1 cellular context compared by ENCODE assay signal in the genomic region with DNA sequence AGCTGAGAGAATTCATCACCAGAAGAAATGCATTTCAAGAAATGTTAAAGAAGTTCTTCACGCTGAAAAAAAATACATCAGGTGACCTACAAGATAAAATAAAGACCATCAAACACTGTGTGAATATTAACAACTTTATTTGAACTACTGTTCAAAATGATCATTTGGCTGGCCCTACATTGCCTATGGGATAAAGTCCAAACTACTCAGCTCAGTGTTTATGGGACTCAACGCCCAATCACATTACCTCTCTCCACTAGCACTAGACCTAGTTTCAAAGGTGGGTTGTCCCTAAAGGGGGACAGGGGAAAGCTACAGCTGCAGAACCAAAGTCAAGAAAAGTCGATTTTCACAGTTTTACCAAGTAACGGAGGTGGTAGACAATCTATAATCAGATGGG.
TF ChIP-seq lines count a peak whose summit lies in the region.

No MANE protein-coding gene starts in this region.

TF ChIP-seq in HepG2, 621 proteins besides CTCF, POLR2A, EP300 and RAD21 (continued from another document):
- peak; percentile 62; the same call in 1 of the 2 replicates for TF ChIP-seq ZBTB40 (IDR thresholded peaks at IDR 0.05)
- peak; percentile 94 for TF ChIP-seq ZBTB40 (CRISPR knock-in tag; IDR thresholded peaks at IDR 0.05)
- TF ChIP-seq SRSF9 (IDR thresholded peaks at IDR 0.05; ENCODE audit: borderline replicate concordance, insufficient read depth, low read depth, low read length, poor library complexity, severe bottlenecking): no peak
- TF ChIP-seq ZNF678 (CRISPR knock-in tag; IDR thresholded peaks at IDR 0.05): no peak
- no peak for TF ChIP-seq ZNF761 (CRISPR knock-in tag; conservative IDR thresholded peaks at IDR 0.05)
- TF ChIP-seq PAX8 (CRISPR knock-in tag; IDR thresholded peaks at IDR 0.05; ENCODE audit: borderline replicate concordance): no peak
- TF ChIP-seq NFE2 (CRISPR knock-in tag; IDR thresholded peaks at IDR 0.05): no peak
- no peak for TF ChIP-seq GABPA (IDR thresholded peaks at IDR 0.05; ENCODE audit: low read depth, low read length)
- TF ChIP-seq GABPA (CRISPR knock-in tag; IDR thresholded peaks at IDR 0.05; ENCODE audit: low read depth): no peak
- TF ChIP-seq ARNT2 (CRISPR knock-in tag; IDR thresholded peaks at IDR 0.05; ENCODE audit: low read depth): no peak
- no peak for TF ChIP-seq FOXK2 (IDR thresholded peaks at IDR 0.05)
- TF ChIP-seq, protein P1, sequence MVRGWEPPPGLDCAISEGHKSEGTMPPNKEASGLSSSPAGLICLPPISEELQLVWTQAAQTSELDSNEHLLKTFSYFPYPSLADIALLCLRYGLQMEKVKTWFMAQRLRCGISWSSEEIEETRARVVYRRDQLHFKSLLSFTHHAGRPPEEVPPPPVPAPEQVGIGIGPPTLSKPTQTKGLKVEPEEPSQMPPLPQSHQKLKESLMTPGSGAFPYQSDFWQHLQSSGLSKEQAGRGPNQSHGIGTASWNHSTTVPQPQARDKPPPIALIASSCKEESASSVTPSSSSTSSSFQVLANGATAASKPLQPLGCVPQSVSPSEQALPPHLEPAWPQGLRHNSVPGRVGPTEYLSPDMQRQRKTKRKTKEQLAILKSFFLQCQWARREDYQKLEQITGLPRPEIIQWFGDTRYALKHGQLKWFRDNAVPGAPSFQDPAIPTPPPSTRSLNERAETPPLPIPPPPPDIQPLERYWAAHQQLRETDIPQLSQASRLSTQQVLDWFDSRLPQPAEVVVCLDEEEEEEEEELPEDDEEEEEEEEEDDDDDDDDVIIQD (CRISPR knock-in tag; IDR thresholded peaks at IDR 0.05; ENCODE audit: low read depth): peak; percentile 96
- TF ChIP-seq RFX1 (IDR thresholded peaks at IDR 0.05): no peak
- no peak for TF ChIP-seq NFIC (IDR thresholded peaks at IDR 0.05; ENCODE audit: low read length)
- no peak for TF ChIP-seq ZNF235 (CRISPR knock-in tag; IDR thresholded peaks at IDR 0.05; ENCODE audit: borderline replicate concordance)
- no peak for TF ChIP-seq HIVEP1 (CRISPR knock-in tag; IDR thresholded peaks at IDR 0.05)
- TF ChIP-seq ATAD3A (CRISPR knock-in tag; IDR thresholded peaks at IDR 0.05): no peak
- TF ChIP-seq CBX2 (IDR thresholded peaks at IDR 0.05; ENCODE audit: low read depth, low read length): no peak
- no peak for TF ChIP-seq CBX2 (CRISPR knock-in tag; IDR thresholded peaks at IDR 0.05; ENCODE audit: low read depth)
- no peak for TF ChIP-seq HDAC1 (CRISPR knock-in tag; IDR thresholded peaks at IDR 0.05)
- no peak for TF ChIP-seq FOXJ3 (CRISPR knock-in tag; IDR thresholded peaks at IDR 0.05; ENCODE audit: borderline replicate concordance)
- TF ChIP-seq NFE2L2 (IDR thresholded peaks at IDR 0.05; ENCODE audit: low read length): no peak
- peak; percentile 76 for TF ChIP-seq ZNF644 (CRISPR knock-in tag; IDR thresholded peaks at IDR 0.05; ENCODE audit: low read depth)
- TF ChIP-seq ZC3H13 (CRISPR knock-in tag; IDR thresholded peaks at IDR 0.05): no peak
- no peak for TF ChIP-seq MTA3 (CRISPR knock-in tag; IDR thresholded peaks at IDR 0.05)
- peak; percentile 71 for TF ChIP-seq HNF4A (CRISPR knock-in tag; IDR thresholded peaks at IDR 0.05)
- no peak for TF ChIP-seq ZHX1 (CRISPR knock-in tag; IDR thresholded peaks at IDR 0.05; ENCODE audit: low read depth)
- TF ChIP-seq NR3C1 (CRISPR knock-in tag; IDR thresholded peaks at IDR 0.05): no peak
- no peak for TF ChIP-seq ELF3 (CRISPR knock-in tag; IDR thresholded peaks at IDR 0.05)
- TF ChIP-seq HNF4G (IDR thresholded peaks at IDR 0.05; ENCODE audit: borderline replicate concordance, low read depth, low read length): no peak
- TF ChIP-seq HNF4G (CRISPR knock-in tag; IDR thresholded peaks at IDR 0.05; ENCODE audit: borderline replicate concordance, low read depth): no peak
- TF ChIP-seq ZNF350 (CRISPR knock-in tag; IDR thresholded peaks at IDR 0.05; ENCODE audit: borderline replicate concordance, low read depth): no peak
- TF ChIP-seq POGZ (CRISPR knock-in tag; IDR thresholded peaks at IDR 0.05): peak; percentile 70
- no peak for TF ChIP-seq ZNF282 (IDR thresholded peaks at IDR 0.05; ENCODE audit: partially characterized antibody)
- no peak for TF ChIP-seq CBX1 (IDR thresholded peaks at IDR 0.05; ENCODE audit: low read depth)
- no peak for TF ChIP-seq ZNF251 (CRISPR knock-in tag; IDR thresholded peaks at IDR 0.05)
- TF ChIP-seq IKZF1 (IDR thresholded peaks at IDR 0.05): no peak
- no peak; the same call in 1 of the 2 replicates for TF ChIP-seq SALL1 (CRISPR knock-in tag; IDR thresholded peaks at IDR 0.05)
- TF ChIP-seq TCF7 (IDR thresholded peaks at IDR 0.05; ENCODE audit: low read depth): no peak
- peak; percentile 83 for TF ChIP-seq ZMYM4 (CRISPR knock-in tag; IDR thresholded peaks at IDR 0.05)
- 0 out of 2 replicates have a peak, but pooled peaks have one; percentile 31 for TF ChIP-seq ZKSCAN5 (CRISPR knock-in tag; IDR thresholded peaks at IDR 0.05)
- TF ChIP-seq RXRB (CRISPR knock-in tag; IDR thresholded peaks at IDR 0.05; ENCODE audit: borderline replicate concordance): no peak
- TF ChIP-seq ZNF605 (CRISPR knock-in tag; IDR thresholded peaks at IDR 0.05): no peak
